ENCODE assay signal across 30 cellular contexts in the genomic region with DNA sequence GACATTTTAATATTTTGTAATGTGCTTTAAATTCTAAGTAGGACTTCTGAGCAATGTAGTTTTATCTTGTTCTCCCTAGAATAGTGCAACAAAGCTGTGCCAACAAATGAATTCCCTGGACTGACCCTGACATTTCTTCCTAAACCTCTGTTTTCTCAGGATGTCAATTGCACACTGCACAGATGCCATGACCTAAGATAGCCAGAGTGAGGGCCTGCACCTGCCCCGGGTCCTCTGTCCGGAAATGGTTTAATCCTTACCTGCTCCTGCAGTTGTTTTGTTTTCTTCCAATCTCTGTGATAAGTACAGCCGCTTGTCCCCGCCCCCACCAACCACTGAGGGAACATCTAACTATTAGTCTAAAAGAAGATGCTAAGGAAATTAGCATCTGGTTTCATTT.
"Had no signal": no experiment of that assay in that cellular context is flagged by ENCODE, and none has a peak within 500 bp of the region (broad histone marks: within the 10 kb centered on the region; RNA-seq: fewer than 3 reads in every experiment).

No MANE protein-coding gene starts in this region.

- H3K36me3 ChIP-seq: brain microvascular endothelial cell, cardiac muscle cell had no signal

- H3K27ac ChIP-seq: brain microvascular endothelial cell, cardiac muscle cell, SK-N-MC had no signal

- FAIRE-seq: astrocyte, TTC549 had no signal

- ATAC-seq: activated T-helper 17 cell treated with anti-CD3 and anti-CD28 coated beads, Interleukin-2, amount 50 U/mL, for 72 hours; Panc1; Right ventricle myocardium inferior; T-cell had no signal

- H3K4me3 ChIP-seq: cardiac muscle cell, SK-N-MC had no signal

- DNase-seq: activated CD4-positive, alpha-beta memory T cell treated with anti-CD3 and anti-CD28 coated beads for 36 hours; activated CD4-positive, alpha-beta T cell treated with anti-CD3 and anti-CD28 coated beads, Interleukin-2, amount 10 ng/mL, durations not matched to agents 7 days and 5 days; activated CD4-positive, CD25-positive, alpha-beta regulatory T cell; activated gamma-delta T cell; activated naive CD4-positive, alpha-beta T cell treated with anti-CD3 and anti-CD28 coated beads for 36 hours; activated T-cell treated with anti-CD3 and anti-CD28 coated beads for 4 hours; activated T-cell treated with anti-CD3 and anti-CD28 coated beads, Interleukin-2, amount 50 U/mL, for 48 hours; amygdala; brain microvascular endothelial cell; IMR-90; KBM-7; NCI-H1092; NCI-H1417; NCI-H1694 treated with DMSO at 0.1 percent for 48 hours; NCI-H2081 treated with DMSO at 0.1 percent for 48 hours; NCI-H446; NCI-H524; NCI-H748 treated with DMSO at 0.1 percent for 48 hours; OCI-M1; RPMI8226; T-cell; T-helper 2 cell; T1000 had no signal

- H3K27me3 ChIP-seq: brain microvascular endothelial cell, cardiac muscle cell had no signal
